ENCODE assay signal across 9 cellular contexts in the genomic region with DNA sequence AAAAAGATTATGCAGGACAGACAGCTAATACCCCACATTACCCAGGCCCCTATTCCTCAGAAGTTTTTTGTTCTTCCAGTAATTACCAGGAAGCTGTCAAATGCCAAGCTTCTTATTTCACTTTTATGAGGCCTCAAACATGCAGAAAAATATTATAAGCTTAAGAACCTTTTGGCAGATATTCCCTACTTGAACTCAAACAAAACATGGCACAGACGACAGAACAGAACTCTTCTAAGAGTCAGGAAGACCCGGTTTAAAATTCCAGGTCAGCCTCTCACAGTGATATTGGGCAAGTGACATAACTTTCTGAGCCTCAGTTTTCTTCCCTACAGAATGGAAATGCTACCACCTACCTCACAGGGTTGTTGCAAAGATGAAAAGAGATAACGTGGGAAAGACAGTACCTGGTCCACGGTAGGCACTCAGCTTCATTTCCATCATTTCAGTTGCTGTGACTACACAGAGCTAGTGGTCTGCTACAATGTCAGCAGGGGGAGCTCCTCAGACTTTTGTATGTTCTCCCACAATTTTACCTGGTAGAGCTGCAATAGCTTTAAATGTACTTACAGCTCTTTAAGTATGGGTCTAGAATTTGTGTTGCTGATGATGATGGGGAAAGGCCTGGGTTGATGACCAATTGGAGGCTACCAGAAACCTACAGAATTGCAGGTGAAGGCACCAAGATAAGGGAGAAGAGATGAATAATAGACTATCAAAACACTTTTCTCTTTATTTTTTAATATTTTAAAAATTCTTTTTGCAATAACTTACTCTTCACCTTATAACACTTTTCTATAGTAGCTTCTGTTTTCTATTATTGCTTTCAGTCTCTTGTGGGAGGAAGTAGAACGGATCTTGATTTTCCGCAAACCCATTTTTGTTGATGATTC.
A peak's percentile ranks its signal among the peaks of the same experiment; 100 is the strongest.
DNase-seq lines count a peak whose midpoint lies in the region; ATAC-seq, FAIRE-seq and TF ChIP-seq lines count a peak whose summit lies in the region.
"Had no signal": no experiment of that assay in that cellular context is flagged by ENCODE, and none has a peak within 500 bp of the region (broad histone marks: within the 10 kb centered on the region; RNA-seq: fewer than 3 reads in every experiment).

No MANE protein-coding gene starts in this region.

- no peaks in the 10 kb centered on the region for H3K27me3 Mint-ChIP-seq in astrocyte (ENCODE audit: low read depth, unreplicated experiment)
- no peaks in the 10 kb centered on the region for H3K27me3 Mint-ChIP-seq in stimulated activated naive CD8-positive, alpha-beta T cell treated with anti-CD3 and anti-CD28 coated beads, Interleukin-15, amount 100 ng/mL, for 72 hours

- H3K4me1 Mint-ChIP-seq in astrocyte (ENCODE audit: low read depth, unreplicated experiment): peaks cover 20% of the 10 kb centered on the region
- peaks cover 6% of the 10 kb centered on the region for H3K4me1 Mint-ChIP-seq in stimulated activated naive CD8-positive, alpha-beta T cell treated with anti-CD3 and anti-CD28 coated beads, Interleukin-15, amount 100 ng/mL, for 72 hours

- H3K79me2 ChIP-seq in OCI-LY3 (ENCODE audit: low read length): no peaks in the 10 kb centered on the region
- no peaks in the 10 kb centered on the region for H3K79me2 ChIP-seq in astrocyte (ENCODE audit: insufficient read depth, low read length)
- no peaks in the 10 kb centered on the region for H3K79me2 ChIP-seq in keratinocyte (ENCODE audit: control insufficient read depth, insufficient read depth, low read length)

- peaks cover 5% of the 10 kb centered on the region; the same call in 1 of the 2 replicates for H4K20me1 ChIP-seq in OCI-LY3 (ENCODE audit: insufficient read depth, low read length)
- H4K20me1 ChIP-seq in astrocyte (ENCODE audit: insufficient read depth, low read length): peaks cover 38% of the 10 kb centered on the region
- no peaks in the 10 kb centered on the region for H4K20me1 ChIP-seq in keratinocyte (ENCODE audit: control insufficient read depth, extremely low read depth, insufficient read depth, low read length)

- H3K4me3 Mint-ChIP-seq in astrocyte (ENCODE audit: unreplicated experiment): no peak overlapping the region
- H3K4me3 Mint-ChIP-seq in stimulated activated naive CD8-positive, alpha-beta T cell treated with anti-CD3 and anti-CD28 coated beads, Interleukin-15, amount 100 ng/mL, for 72 hours: no peak overlapping the region

- H3K9ac ChIP-seq in OCI-LY3 (ENCODE audit: low read length) (no peak overlapping the region), astrocyte (ENCODE audit: low read length) (no peak overlapping the region), keratinocyte (ENCODE audit: control insufficient read depth, extremely low read depth, insufficient read depth, low read length) (no peak overlapping the region)

- no peak overlapping the region for H3K4me3 ChIP-seq in OCI-LY3 (ENCODE audit: low read length)
- no peak overlapping the region for H3K4me3 ChIP-seq in astrocyte (ENCODE audit: insufficient read depth, low read depth, low read length)
- H3K4me3 ChIP-seq in keratinocyte (ENCODE audit: control insufficient read depth in 2 of 3, extremely low read depth in 1 of 3, insufficient read depth in 2 of 3, low read depth in 1 of 3, low read length in 3 of 3): no peak overlapping the region

- no peaks in the 10 kb centered on the region for H3K9me3 Mint-ChIP-seq in astrocyte (ENCODE audit: unreplicated experiment)
- H3K9me3 Mint-ChIP-seq in stimulated activated naive CD8-positive, alpha-beta T cell treated with anti-CD3 and anti-CD28 coated beads, Interleukin-15, amount 100 ng/mL, for 72 hours: no peaks in the 10 kb centered on the region

- TF ChIP-seq CTCF in OCI-LY3 (IDR thresholded peaks at IDR 0.05; ENCODE audit: low read depth, low read length) (peak; percentile 70), astrocyte (IDR thresholded peaks at IDR 0.05; ENCODE audit: insufficient read depth, low read depth, low read length) (peak; percentile 68), keratinocyte (optimal IDR thresholded peaks at IDR 0.05 in 1 of 3, IDR thresholded peaks at IDR 0.05 in 1 of 3, conservative IDR thresholded peaks at IDR 0.05 in 1 of 3; ENCODE audit: extremely low read depth in 1 of 3, insufficient read depth in 2 of 3, low read length in 3 of 3) (peak; percentile 27 to 67 (median 64))

- H3K36me3 Mint-ChIP-seq in astrocyte (ENCODE audit: low read depth, unreplicated experiment): peaks cover 7% of the 10 kb centered on the region

- no peak overlapping the region for H3K27ac ChIP-seq in OCI-LY3 (ENCODE audit: low read length)
- no peak overlapping the region for H3K27ac ChIP-seq in astrocyte (ENCODE audit: low read depth, low read length)
- no peak overlapping the region for H3K27ac ChIP-seq in keratinocyte (ENCODE audit: control insufficient read depth, insufficient read depth, low read length)

- H3K27me3 ChIP-seq in OCI-LY3 (ENCODE audit: low read depth, low read length) (no peaks in the 10 kb centered on the region), astrocyte (ENCODE audit: insufficient read depth, low read length) (no peaks in the 10 kb centered on the region), keratinocyte (ENCODE audit: control insufficient read depth, extremely low read depth, insufficient read depth, low read length) (no peaks in the 10 kb centered on the region)

- no peak overlapping the region for H3K4me2 ChIP-seq in OCI-LY3 (ENCODE audit: low read length)
- H3K4me2 ChIP-seq in astrocyte (ENCODE audit: low read length): no peak overlapping the region
- H3K4me2 ChIP-seq in keratinocyte (ENCODE audit: control insufficient read depth, extremely low read depth, insufficient read depth, low read depth, low read length): no peak overlapping the region

- H3K4me1 ChIP-seq in OCI-LY3 (ENCODE audit: low read length): no peaks in the 10 kb centered on the region
- peaks cover 6% of the 10 kb centered on the region for H3K4me1 ChIP-seq in astrocyte (ENCODE audit: insufficient read depth, low read length)
- H3K4me1 ChIP-seq in keratinocyte (ENCODE audit: control insufficient read depth, extremely low read depth, insufficient read depth, low read length): no peaks in the 10 kb centered on the region

- no peak overlapping the region for H3K27ac Mint-ChIP-seq in astrocyte (ENCODE audit: unreplicated experiment)
- no peak overlapping the region for H3K27ac Mint-ChIP-seq in stimulated activated naive CD8-positive, alpha-beta T cell treated with anti-CD3 and anti-CD28 coated beads, Interleukin-15, amount 100 ng/mL, for 72 hours

- H2AFZ ChIP-seq in OCI-LY3 (ENCODE audit: low read depth, low read length) (no peak overlapping the region), astrocyte (ENCODE audit: low read depth, low read length) (no peak overlapping the region), keratinocyte (ENCODE audit: control insufficient read depth, low read length) (no peak overlapping the region)

- H3K9me3 ChIP-seq in OCI-LY3 (ENCODE audit: insufficient read depth, low read length) (no peaks in the 10 kb centered on the region), astrocyte (ENCODE audit: insufficient read depth, low read depth, low read length) (no peaks in the 10 kb centered on the region), keratinocyte (ENCODE audit: control insufficient read depth, low read depth, low read length) (no peaks in the 10 kb centered on the region)

- DNase-seq in DMS 273 (lab: John Stamatoyannopoulos, UW; ENCODE audit: unreplicated experiment) (peak; percentile 64), DMS 273 treated with DMSO at 0.1 percent for 48 hours (lab: John Stamatoyannopoulos, UW) (no peak), HS-5 (ENCODE audit: low read depth) (peak; percentile 5), astrocyte (ENCODE audit: low read depth) (peak; percentile 39), keratinocyte (ENCODE audit: low read depth, low spot score) (no peak), NCI-H128 (lab: John Stamatoyannopoulos, UW; ENCODE audit: unreplicated experiment) (no peak)
- peak; percentile 25 to 26 for DNase-seq in stimulated activated naive CD8-positive, alpha-beta T cell treated with anti-CD3 and anti-CD28 coated beads, Interleukin-15, amount 100 ng/mL, for 72 hours

- H3K9me1 ChIP-seq in keratinocyte (ENCODE audit: control insufficient read depth, extremely low read depth, insufficient read depth, low read length): no peaks in the 10 kb centered on the region

- peaks cover 3% of the 10 kb centered on the region for H3K36me3 ChIP-seq in OCI-LY3 (replicated peaks; ENCODE audit: low read depth, low read length)
- H3K36me3 ChIP-seq in astrocyte (ENCODE audit: insufficient read depth, low read length): peaks cover 3% of the 10 kb centered on the region
- peaks cover 2 to 12% of the 10 kb centered on the region in 2 experiments for H3K36me3 ChIP-seq in keratinocyte (ENCODE audit: control insufficient read depth in 2 of 2, extremely low read depth in 1 of 2, insufficient read depth in 2 of 2, low read length in 2 of 2)

- peak; percentile 13 for FAIRE-seq in astrocyte (lab: Jason Lieb, UNC)
- FAIRE-seq in keratinocyte (lab: Jason Lieb, UNC): peak; percentile 69
- FAIRE-seq: A204.1 had no signal

- dilution Hi-C loops in keratinocyte (cut with MboI; ENCODE audit: extremely low pct_ligation_motif_present, low sequenced_read_pairs): no loop called here

- ATAC-seq in stimulated activated naive CD8-positive, alpha-beta T cell treated with anti-CD3 and anti-CD28 coated beads, Interleukin-15, amount 100 ng/mL, for 72 hours: peak; percentile 78

Comparison
In these comparisons a context has a peak if more than half of its experiments do, and no peak if none do; other contexts are left out.
1. DNase-seq: peak in DMS 273 (single experiment), HS-5 (single experiment), astrocyte (single experiment) and stimulated activated naive CD8-positive, alpha-beta T cell treated with anti-CD3 and anti-CD28 coated beads, Interleukin-15, amount 100 ng/mL, for 72 hours (2 of 2); none in DMS 273 treated with DMSO at 0.1 percent for 48 hours (single experiment), keratinocyte (single experiment) and NCI-H128 (single experiment).
2. Peak in every context shown above with its lines, with median percentiles within 50 percentile points of each other: CTCF ChIP-seq.